Comparison of ENCODE assay signal across 9 cellular contexts in the genomic region with DNA sequence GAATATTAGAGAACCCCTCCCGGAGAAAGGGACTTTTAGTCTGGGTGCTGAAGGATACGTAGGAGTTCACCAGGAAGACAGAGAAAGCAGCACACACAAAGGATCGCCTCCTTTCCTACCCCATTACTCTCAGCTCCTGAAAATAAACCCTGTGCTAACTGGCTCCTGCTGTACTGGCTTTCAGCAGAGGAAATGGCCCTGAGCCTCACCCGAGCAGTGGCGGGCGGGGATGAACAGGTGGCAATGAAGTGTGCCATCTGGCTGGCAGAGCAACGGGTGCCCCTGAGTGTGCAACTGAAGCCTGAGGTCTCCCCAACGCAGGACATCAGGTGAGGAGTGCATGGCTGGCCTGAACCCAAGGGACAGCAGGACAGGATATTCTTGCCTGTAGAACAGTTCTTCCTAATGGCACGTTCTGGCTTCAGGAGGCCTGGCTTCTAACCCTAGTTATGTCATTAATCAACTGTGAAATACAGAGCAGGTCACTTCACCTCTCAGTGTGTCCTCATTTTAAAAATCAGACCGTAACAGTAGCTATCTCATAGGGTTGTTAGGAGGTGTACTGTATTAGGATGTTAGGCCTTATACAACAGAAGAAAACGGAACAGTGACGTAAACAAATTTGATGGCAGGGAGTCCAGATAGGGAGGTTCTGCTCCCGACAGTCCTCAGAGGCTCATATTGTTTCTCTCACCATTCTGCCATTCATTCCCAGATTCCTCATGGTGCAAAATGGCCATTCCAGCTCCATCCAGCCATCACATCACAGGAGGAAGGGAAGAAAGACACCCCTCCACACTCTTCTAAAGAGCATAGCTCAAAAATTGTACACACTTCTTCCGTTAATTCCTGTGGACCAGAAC. TPM values are rescaled to one million over a fixed set of nuclear protein-coding genes. Genes with fewer than 3 reads are reported as not detected.
DNase-seq lines count a peak whose midpoint lies in the region; ATAC-seq and TF ChIP-seq lines count a peak whose summit lies in the region.
"Had no signal": no experiment of that assay in that cellular context is flagged by ENCODE, and none has a peak within 500 bp of the region (broad histone marks: within the 10 kb centered on the region; RNA-seq: fewer than 3 reads in every experiment).

No MANE protein-coding gene starts in this region.

- H3K4me3 ChIP-seq in iPS-18a (ENCODE audit: low read length) = peak overlapping the region; percentile 93

- no peaks in the 10 kb centered on the region; the same call in 1 of the 2 replicates for H3K27me3 Mint-ChIP-seq in WTC11 (ENCODE audit: low read depth)
- H3K27me3 Mint-ChIP-seq in stimulated activated naive CD8-positive, alpha-beta T cell treated with anti-CD3 and anti-CD28 coated beads, Interleukin-15, Interleukin-2, amounts not matched to agents 100 ng/mL and 50 ng/mL, for 24 hours = no peaks in the 10 kb centered on the region

- peaks cover 21% of the 10 kb centered on the region for H3K36me3 ChIP-seq in iPS-18a (ENCODE audit: control insufficient read depth, low read depth, low read length)

- H3K9me3 Mint-ChIP-seq in WTC11 = peaks cover 11% of the 10 kb centered on the region
- H3K9me3 Mint-ChIP-seq in stimulated activated naive CD8-positive, alpha-beta T cell treated with anti-CD3 and anti-CD28 coated beads, Interleukin-15, Interleukin-2, amounts not matched to agents 100 ng/mL and 50 ng/mL, for 24 hours = no peaks in the 10 kb centered on the region

- peaks cover 13% of the 10 kb centered on the region for H3K4me1 ChIP-seq in iPS-18a (ENCODE audit: control insufficient read depth, low read depth, low read length)

- ATAC-seq in WTC11 = no peak

- 0 out of 2 replicates have a peak overlapping the region, but pooled peaks have one; percentile 29 for H3K27ac Mint-ChIP-seq in WTC11
- peak overlapping the region; percentile 97 for H3K27ac Mint-ChIP-seq in stimulated activated naive CD8-positive, alpha-beta T cell treated with anti-CD3 and anti-CD28 coated beads, Interleukin-15, Interleukin-2, amounts not matched to agents 100 ng/mL and 50 ng/mL, for 24 hours

- H3K27me3 ChIP-seq in iPS-18a (ENCODE audit: control insufficient read depth, insufficient read depth, low read length) = no peaks in the 10 kb centered on the region

- peak; percentile 13 for DNase-seq in NCI-H345 (lab: John Stamatoyannopoulos, UW)
- DNase-seq in NCI-H345 treated with DMSO at 0.1 percent for 48 hours (lab: John Stamatoyannopoulos, UW; ENCODE audit: unreplicated experiment) = no peak
- no peak for DNase-seq in WTC11 (ENCODE audit: low spot score)
- no peak for DNase-seq in DMS153 (lab: John Stamatoyannopoulos, UW)
- DNase-seq in amygdala (lab: John Stamatoyannopoulos, UW) = no peak
- DNase-seq in NCI-H1092 treated with DMSO at 0.1 percent for 48 hours (lab: John Stamatoyannopoulos, UW) = no peak
- DNase-seq: ACHN had no signal

- no peak for TF ChIP-seq CTCF in WTC11 (IDR thresholded peaks at IDR 0.05)

- H3K9ac ChIP-seq in iPS-18a (ENCODE audit: low read length) = peak overlapping the region; percentile 83

- peak overlapping the region; percentile 86 for H3K4me3 Mint-ChIP-seq in WTC11
- peak overlapping the region; percentile 99 for H3K4me3 Mint-ChIP-seq in stimulated activated naive CD8-positive, alpha-beta T cell treated with anti-CD3 and anti-CD28 coated beads, Interleukin-15, Interleukin-2, amounts not matched to agents 100 ng/mL and 50 ng/mL, for 24 hours

- CTCF ChIA-PET in WTC11 (lab: Charles Lee) = interaction anchor here (0.9 to 1.0 kb wide), 2 partner anchors 22 to 50 kb away, joined by 3 read pairs; no protein-coding TSS in a partner anchor

- no peak overlapping the region for H3K27ac ChIP-seq in iPS-18a (ENCODE audit: low read length)

- H3K9me3 ChIP-seq in iPS-18a (ENCODE audit: control insufficient read depth, low read depth, low read length) = no peaks in the 10 kb centered on the region

- peaks cover 39% of the 10 kb centered on the region for H3K36me3 Mint-ChIP-seq in WTC11
- H3K36me3 Mint-ChIP-seq in stimulated activated naive CD8-positive, alpha-beta T cell treated with anti-CD3 and anti-CD28 coated beads, Interleukin-15, Interleukin-2, amounts not matched to agents 100 ng/mL and 50 ng/mL, for 24 hours (ENCODE audit: low read depth) = peaks cover 49% of the 10 kb centered on the region

- POLR2A ChIA-PET in WTC11 (lab: Charles Lee) = interaction anchor here (0.5 to 0.6 kb wide), 2 partner anchors 19 to 34 kb away, joined by 3 read pairs; no protein-coding TSS in a partner anchor

- H3K4me1 Mint-ChIP-seq in WTC11 = peaks cover 21% of the 10 kb centered on the region
- H3K4me1 Mint-ChIP-seq in stimulated activated naive CD8-positive, alpha-beta T cell treated with anti-CD3 and anti-CD28 coated beads, Interleukin-15, Interleukin-2, amounts not matched to agents 100 ng/mL and 50 ng/mL, for 24 hours (ENCODE audit: low read depth) = peaks cover 58% of the 10 kb centered on the region

TF ChIP-seq in WTC11, 78 proteins besides CTCF, POLR2A, EP300 and RAD21 (continues in another document):
- TF ChIP-seq GABPB1 (CRISPR knock-in tag; IDR thresholded peaks at IDR 0.05) (no peak), SMAD4 (CRISPR knock-in tag; IDR thresholded peaks at IDR 0.05) (no peak), ZNF138 (CRISPR knock-in tag; conservative IDR thresholded peaks at IDR 0.05) (no peak), TEAD4 (CRISPR knock-in tag; IDR thresholded peaks at IDR 0.05) (no peak), ATF3 (CRISPR knock-in tag; conservative IDR thresholded peaks at IDR 0.05) (no peak), NR2C2 (CRISPR knock-in tag; IDR thresholded peaks at IDR 0.05) (no peak), ZNF671 (CRISPR knock-in tag; IDR thresholded peaks at IDR 0.05) (no peak), E2F1 (CRISPR knock-in tag; IDR thresholded peaks at IDR 0.05) (no peak), RORB (CRISPR knock-in tag; IDR thresholded peaks at IDR 0.05) (no peak), ZNF219 (CRISPR knock-in tag; IDR thresholded peaks at IDR 0.05; ENCODE audit: borderline replicate concordance) (no peak), PRRX2 (CRISPR knock-in tag; IDR thresholded peaks at IDR 0.05) (no peak), RELA (CRISPR knock-in tag; IDR thresholded peaks at IDR 0.05; ENCODE audit: borderline replicate concordance) (no peak), CREB1 (CRISPR knock-in tag; IDR thresholded peaks at IDR 0.05) (no peak), ZNF416 (CRISPR knock-in tag; IDR thresholded peaks at IDR 0.05) (no peak), HMGXB4 (CRISPR knock-in tag; IDR thresholded peaks at IDR 0.05) (no peak), OVOL2 (CRISPR knock-in tag; IDR thresholded peaks at IDR 0.05; ENCODE audit: borderline replicate concordance) (no peak)
- TF ChIP-seq, protein P1, sequence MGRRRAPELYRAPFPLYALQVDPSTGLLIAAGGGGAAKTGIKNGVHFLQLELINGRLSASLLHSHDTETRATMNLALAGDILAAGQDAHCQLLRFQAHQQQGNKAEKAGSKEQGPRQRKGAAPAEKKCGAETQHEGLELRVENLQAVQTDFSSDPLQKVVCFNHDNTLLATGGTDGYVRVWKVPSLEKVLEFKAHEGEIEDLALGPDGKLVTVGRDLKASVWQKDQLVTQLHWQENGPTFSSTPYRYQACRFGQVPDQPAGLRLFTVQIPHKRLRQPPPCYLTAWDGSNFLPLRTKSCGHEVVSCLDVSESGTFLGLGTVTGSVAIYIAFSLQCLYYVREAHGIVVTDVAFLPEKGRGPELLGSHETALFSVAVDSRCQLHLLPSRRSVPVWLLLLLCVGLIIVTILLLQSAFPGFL (CRISPR knock-in tag; IDR thresholded peaks at IDR 0.05; ENCODE audit: borderline replicate concordance) = no peak
- TF ChIP-seq, protein P2, sequence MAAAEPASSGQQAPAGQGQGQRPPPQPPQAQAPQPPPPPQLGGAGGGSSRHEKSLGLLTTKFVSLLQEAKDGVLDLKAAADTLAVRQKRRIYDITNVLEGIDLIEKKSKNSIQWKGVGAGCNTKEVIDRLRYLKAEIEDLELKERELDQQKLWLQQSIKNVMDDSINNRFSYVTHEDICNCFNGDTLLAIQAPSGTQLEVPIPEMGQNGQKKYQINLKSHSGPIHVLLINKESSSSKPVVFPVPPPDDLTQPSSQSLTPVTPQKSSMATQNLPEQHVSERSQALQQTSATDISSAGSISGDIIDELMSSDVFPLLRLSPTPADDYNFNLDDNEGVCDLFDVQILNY (CRISPR knock-in tag; IDR thresholded peaks at IDR 0.05) = no peak

RNA-seq across cellular contexts. Expression of gene RBCK1, which starts 1.8 kb away (rescaled TPM):
- total RNA-seq in WTC11 (2021) = 65.0 to 75.2 TPM (median 69.5 TPM) in 3 replicates

RNA-seq across cellular contexts. Expression of gene TRIB3, which starts 29.4 kb away (rescaled TPM):
- 7.8 to 9.2 TPM (median 8.7 TPM) in 3 replicates for total RNA-seq in WTC11 (2021)

RNA-seq across cellular contexts. Expression of gene TBC1D20, which starts 52.4 kb away (rescaled TPM):
- total RNA-seq in WTC11 (2021) = 14.6 to 15.6 TPM (median 15.4 TPM) in 3 replicates
